ENCODE assay signal across 17 cellular contexts in genomic region chrX:9628779-9629493, GRCh38.
"Had no signal": no experiment of that assay in that cellular context is flagged by ENCODE, and none has a peak within 500 bp of the region (broad histone marks: within the 10 kb centered on the region; RNA-seq: fewer than 3 reads in every experiment).

No MANE protein-coding gene starts in this region.

- H3K4me1 ChIP-seq: breast epithelium, lower lobe of right lung had no signal

- H3K36me3 Mint-ChIP-seq: activated naive CD4-positive, alpha-beta T cell treated with anti-CD3 and anti-CD28 coated beads, Interleukin-2, amount 50 U/mL, for 72 hours; natural killer cell; WTC11 had no signal

- H3K4me1 Mint-ChIP-seq: activated T-helper 17 cell treated with anti-CD3 and anti-CD28 coated beads, Interleukin-2, amount 50 U/mL, for 72 hours; endodermal cell had no signal

- H3K27ac ChIP-seq: breast epithelium, coronary artery, heart left ventricle, lower lobe of right lung, tibial artery had no signal

- H3K27me3 ChIP-seq: tibial artery had no signal

- H3K4me3 ChIP-seq: breast epithelium, coronary artery, heart left ventricle, lower lobe of right lung, tibial artery had no signal

- H3K27ac Mint-ChIP-seq: activated naive CD4-positive, alpha-beta T cell treated with anti-CD3 and anti-CD28 coated beads, Interleukin-2, amount 50 U/mL, for 72 hours; activated T-helper 17 cell treated with anti-CD3 and anti-CD28 coated beads, Interleukin-2, amount 50 U/mL, for 72 hours; endodermal cell; progenitor cell of endocrine pancreas; stimulated activated naive CD8-positive, alpha-beta T cell treated with anti-CD3 and anti-CD28 coated beads, Interleukin-15, Interleukin-2, amounts not matched to agents 100 ng/mL and 50 ng/mL, for 24 hours; WTC11 had no signal

- H3K4me3 Mint-ChIP-seq: activated T-helper 17 cell treated with anti-CD3 and anti-CD28 coated beads, Interleukin-2, amount 50 U/mL, for 72 hours; central memory CD8-positive, alpha-beta T cell; endodermal cell; natural killer cell; stimulated activated naive CD8-positive, alpha-beta T cell treated with anti-CD3 and anti-CD28 coated beads, Interleukin-15, Interleukin-2, amounts not matched to agents 100 ng/mL and 50 ng/mL, for 24 hours; WTC11 had no signal

- H3K9me3 ChIP-seq: breast epithelium, heart left ventricle, lower lobe of right lung, tibial artery had no signal

- H3K27me3 Mint-ChIP-seq: activated T-helper 17 cell treated with anti-CD3 and anti-CD28 coated beads, Interleukin-2, amount 50 U/mL, for 72 hours; central memory CD8-positive, alpha-beta T cell; progenitor cell of endocrine pancreas; stimulated activated naive CD8-positive, alpha-beta T cell treated with anti-CD3 and anti-CD28 coated beads, Interleukin-15, Interleukin-2, amounts not matched to agents 100 ng/mL and 50 ng/mL, for 24 hours had no signal

- H3K9me3 Mint-ChIP-seq: activated naive CD4-positive, alpha-beta T cell treated with anti-CD3 and anti-CD28 coated beads, Interleukin-2, amount 50 U/mL, for 72 hours; activated T-helper 17 cell treated with anti-CD3 and anti-CD28 coated beads, Interleukin-2, amount 50 U/mL, for 72 hours; central memory CD8-positive, alpha-beta T cell; natural killer cell; stimulated activated naive CD8-positive, alpha-beta T cell treated with anti-CD3 and anti-CD28 coated beads, Interleukin-15, Interleukin-2, amounts not matched to agents 100 ng/mL and 50 ng/mL, for 24 hours; WTC11 had no signal

- H3K36me3 ChIP-seq: breast epithelium, heart left ventricle, lower lobe of right lung, tibial artery had no signal

- DNase-seq: activated T-cell treated with anti-CD3 and anti-CD28 coated beads, Interleukin-2, amount 50 U/mL, for 1 hour; endodermal cell; heart left ventricle; left cardiac atrium; lower lobe of right lung; natural killer cell; substantia nigra; T-helper 9 cell; tibial artery had no signal

- ATAC-seq: activated naive CD4-positive, alpha-beta T cell treated with anti-CD3 and anti-CD28 coated beads, Interleukin-2, amount 50 U/mL, for 72 hours; activated T-helper 17 cell treated with anti-CD3 and anti-CD28 coated beads, Interleukin-2, amount 50 U/mL, for 72 hours; heart left ventricle; left cardiac atrium; lower lobe of right lung; natural killer cell; WTC11 had no signal
